Comparison of ENCODE assay signal across 8 cellular contexts in genomic region chr6:100881707-100882040, GRCh38. TPM values are rescaled to one million over a fixed set of nuclear protein-coding genes. Genes with fewer than 3 reads are reported as not detected.
DNase-seq lines count a peak whose midpoint lies in the region; ATAC-seq and TF ChIP-seq lines count a peak whose summit lies in the region.

No MANE protein-coding gene starts in this region.

- peak; percentile 13 for ATAC-seq in GM21447 (IDR thresholded peaks at IDR 0.05; ENCODE audit: unreplicated experiment)
- ATAC-seq in PC-3 = no peak; the same call in 1 of the 2 replicates
- no peak for ATAC-seq in natural killer cell treated with Interleukin-12 subunit alpha and Interleukin-12 subunit beta and Interleukin-15 and Interleukin-18, amount 100 ng/mL, for 72 hours
- ATAC-seq in HG02798 (IDR thresholded peaks at IDR 0.05; ENCODE audit: poor library complexity, unreplicated experiment) = no peak

- peaks cover 5% of the 10 kb centered on the region for H3K36me3 Mint-ChIP-seq in natural killer cell treated with Interleukin-12 subunit alpha and Interleukin-12 subunit beta and Interleukin-15 and Interleukin-18, amount 100 ng/mL, for 72 hours

- peak overlapping the region; percentile 97 to 98 for H3K27ac Mint-ChIP-seq in natural killer cell treated with Interleukin-12 subunit alpha and Interleukin-12 subunit beta and Interleukin-15 and Interleukin-18, amount 100 ng/mL, for 72 hours

- CTCF ChIA-PET in PC-3 (lab: Charles Lee) = no interaction called here

- no peaks in the 10 kb centered on the region for H3K27me3 Mint-ChIP-seq in natural killer cell treated with Interleukin-12 subunit alpha and Interleukin-12 subunit beta and Interleukin-15 and Interleukin-18, amount 100 ng/mL, for 72 hours

- H3K9ac ChIP-seq in BLaER1 treated with 17β-estradiol and CSF1 and Interleukin-3, amounts not matched to agents 10 nM and 100 nM = peak overlapping the region; percentile 80 to 91 (median 90)
- H3K9ac ChIP-seq in PC-3 (ENCODE audit: low read length) (peak overlapping the region; percentile 97), endocrine pancreas (ENCODE audit: control insufficient read depth, insufficient read depth, low read length) (peak overlapping the region; percentile 95)

- peaks cover 0 to 40% (median 29%) of the 10 kb centered on the region in 11 experiments; a peak in 15 of 22 replicates for H4K20me1 ChIP-seq in BLaER1 treated with 17β-estradiol and CSF1 and Interleukin-3, amounts not matched to agents 10 nM and 100 nM
- peaks cover 12% of the 10 kb centered on the region for H4K20me1 ChIP-seq in PC-3 (ENCODE audit: low read length)

- H3K9me3 Mint-ChIP-seq in natural killer cell treated with Interleukin-12 subunit alpha and Interleukin-12 subunit beta and Interleukin-15 and Interleukin-18, amount 100 ng/mL, for 72 hours = no peaks in the 10 kb centered on the region

- H3K79me2 ChIP-seq in PC-3 (ENCODE audit: low read length) = peaks cover 50% of the 10 kb centered on the region

- H3K4me1 Mint-ChIP-seq in natural killer cell treated with Interleukin-12 subunit alpha and Interleukin-12 subunit beta and Interleukin-15 and Interleukin-18, amount 100 ng/mL, for 72 hours (ENCODE audit: low read depth in 2 of 2) = peaks cover 21 to 48% of the 10 kb centered on the region in 2 donors

- intact Hi-C loops in PC-3 (cut with micrococcal nuclease) = loop anchor here (10.0 kb wide), 2 partner anchors 107 to 343 kb away; no protein-coding TSS in a partner anchor

- H3K9me3 ChIP-seq in BLaER1 treated with 17β-estradiol and CSF1 and Interleukin-3, amounts not matched to agents 10 nM and 100 nM (replicated peaks in 1 of 11) = no peaks in the 10 kb centered on the region
- H3K9me3 ChIP-seq in PC-3 (ENCODE audit: low read length) (no peaks in the 10 kb centered on the region), endocrine pancreas (ENCODE audit: control insufficient read depth, low read length) (no peaks in the 10 kb centered on the region)

- POLR2A ChIA-PET in PC-3 (lab: Charles Lee; ENCODE audit: unreplicated experiment) = interaction anchor here (0.6 kb wide), 1 partner anchor 565 kb away, joined by 3 read pairs; no protein-coding TSS in a partner anchor

- no peaks in the 10 kb centered on the region for H3K27me3 ChIP-seq in BLaER1 treated with 17β-estradiol and CSF1 and Interleukin-3, amounts not matched to agents 10 nM and 100 nM
- H3K27me3 ChIP-seq in PC-3 (ENCODE audit: low read length) = no peaks in the 10 kb centered on the region
- H3K27me3 ChIP-seq in endocrine pancreas (ENCODE audit: control insufficient read depth, insufficient read depth, low read length) = no peaks in the 10 kb centered on the region

- TF ChIP-seq CTCF in PC-3 (conservative IDR thresholded peaks at IDR 0.05; ENCODE audit: low read depth, low read length) = no peak

- DNase-seq in PC-3 (no peak), GDM1 (lab: John Stamatoyannopoulos, UW) (no peak), cerebellar cortex (ENCODE audit: low spot score) (no peak)
- no peak for DNase-seq in natural killer cell treated with Interleukin-12 subunit alpha and Interleukin-12 subunit beta and Interleukin-15 and Interleukin-18, amount 100 ng/mL, for 72 hours (ENCODE audit: low spot score)

- BruUV-seq in PC-3 (replicated peaks; lab: Mats Ljungman, UMichigan) = no TSS peak

- peak overlapping the region; percentile 80 to 92 (median 88) for H3K27ac ChIP-seq in BLaER1 treated with 17β-estradiol and CSF1 and Interleukin-3, amounts not matched to agents 10 nM and 100 nM
- H3K27ac ChIP-seq in PC-3 (ENCODE audit: low read length) = peak overlapping the region; percentile 81

- peaks cover 26 to 47% (median 36%) of the 10 kb centered on the region in 10 experiments for H3K4me1 ChIP-seq in BLaER1 treated with 17β-estradiol and CSF1 and Interleukin-3, amounts not matched to agents 10 nM and 100 nM
- peaks cover 20% of the 10 kb centered on the region for H3K4me1 ChIP-seq in PC-3 (ENCODE audit: insufficient read depth, low read length)
- H3K4me1 ChIP-seq in endocrine pancreas (ENCODE audit: control insufficient read depth, insufficient read depth, low read length) = peaks cover 5% of the 10 kb centered on the region

- H3K4me3 Mint-ChIP-seq in natural killer cell treated with Interleukin-12 subunit alpha and Interleukin-12 subunit beta and Interleukin-15 and Interleukin-18, amount 100 ng/mL, for 72 hours = peak overlapping the region; percentile 99

- peak overlapping the region; percentile 76 to 94 (median 86) for H3K4me2 ChIP-seq in BLaER1 treated with 17β-estradiol and CSF1 and Interleukin-3, amounts not matched to agents 10 nM and 100 nM
- H3K4me2 ChIP-seq in PC-3 (ENCODE audit: low read length) = peak overlapping the region; percentile 95

- no peaks in the 10 kb centered on the region for H3F3A ChIP-seq in PC-3 (ENCODE audit: low read length, unreplicated experiment)

- H2AFZ ChIP-seq in PC-3 (ENCODE audit: low read length) = peak overlapping the region; percentile 82

- H3K36me3 ChIP-seq in BLaER1 treated with 17β-estradiol and CSF1 and Interleukin-3, amounts not matched to agents 10 nM and 100 nM = peaks cover 0 to 11% (median 5%) of the 10 kb centered on the region in 11 experiments; a peak in 5 of 22 replicates
- no peaks in the 10 kb centered on the region for H3K36me3 ChIP-seq in PC-3 (ENCODE audit: low read depth, low read length)
- H3K36me3 ChIP-seq in endocrine pancreas (ENCODE audit: control insufficient read depth, insufficient read depth, low read length) = no peaks in the 10 kb centered on the region

- H3K9me2 ChIP-seq in PC-3 (replicated peaks; ENCODE audit: low read length) = no peaks in the 10 kb centered on the region

- peak overlapping the region; percentile 73 to 98 (median 90) for H3K4me3 ChIP-seq in BLaER1 treated with 17β-estradiol and CSF1 and Interleukin-3, amounts not matched to agents 10 nM and 100 nM
- H3K4me3 ChIP-seq in PC-3 (ENCODE audit: low read length) (peak overlapping the region; percentile 96), endocrine pancreas (ENCODE audit: control insufficient read depth, insufficient read depth, low read length) (peak overlapping the region; percentile 96)

RNA-seq across cellular contexts. Expression of gene ASCC3, which starts 0.5 kb away (rescaled TPM):
- 27.7 and 29.8 TPM in 2 replicates for total RNA-seq in PC-3 (2014; rRNA removed)
- total RNA-seq in natural killer cell treated with Interleukin-12 subunit alpha and Interleukin-12 subunit beta and Interleukin-15 and Interleukin-18, amount 100 ng/mL, for 72 hours = 10 to 100 TPM; 61.7 to 81.6 TPM
